ENCODE assay signal across 8 cellular contexts in the genomic region with DNA sequence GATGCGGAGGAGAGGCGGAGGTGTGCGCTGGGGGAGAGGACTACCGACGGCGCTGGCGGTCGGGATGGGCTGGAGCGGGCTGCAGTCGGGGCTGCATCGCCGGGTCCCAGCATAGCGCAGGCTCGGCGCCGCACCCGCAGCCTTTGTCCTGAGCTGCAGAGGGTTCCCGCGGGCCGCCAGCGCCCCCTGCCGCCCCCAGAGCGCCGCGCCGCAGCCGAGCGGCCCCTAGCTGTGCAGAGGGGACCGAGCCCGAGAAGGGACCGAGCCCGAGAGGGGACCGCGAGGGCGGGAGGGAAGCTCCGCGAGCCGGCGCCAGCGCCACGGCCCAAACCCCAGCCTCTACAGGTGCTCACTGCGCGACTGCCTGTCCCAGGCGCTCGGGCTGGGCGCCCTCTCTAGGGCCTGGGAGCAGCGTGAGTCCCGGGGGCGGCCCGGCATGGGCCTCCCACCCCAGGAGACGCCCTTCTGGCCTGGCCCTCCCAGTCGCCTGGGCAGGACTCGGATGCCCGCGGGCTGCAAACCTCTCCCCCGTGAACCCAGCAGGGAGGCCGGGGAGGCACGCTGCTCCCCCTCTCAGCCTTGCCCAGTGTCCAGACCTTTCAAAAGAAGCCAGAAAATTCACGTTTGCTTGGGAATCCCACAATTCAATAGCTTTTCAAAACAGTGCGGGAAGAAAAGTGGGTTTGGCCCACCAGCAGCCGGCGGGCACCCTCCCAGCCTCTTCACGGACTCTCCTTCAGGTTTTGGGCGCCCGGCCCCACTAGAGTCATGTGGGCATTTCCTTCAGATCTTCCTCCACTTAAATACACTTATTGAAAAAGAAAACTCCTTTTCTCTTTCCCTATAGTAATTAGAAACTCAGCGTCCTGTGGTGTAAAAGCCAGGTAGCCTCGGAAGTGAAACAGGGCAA.
DNase-seq lines count a peak whose midpoint lies in the region; ATAC-seq and TF ChIP-seq lines count a peak whose summit lies in the region.

No MANE protein-coding gene starts in this region.

- no peaks in the 10 kb centered on the region for H3K36me3 ChIP-seq in spleen

- H3K9me3 ChIP-seq in spleen, result no peaks in the 10 kb centered on the region

- TF ChIP-seq CTCF in spleen (IDR thresholded peaks at IDR 0.05 in 8 of 11, conservative IDR thresholded peaks at IDR 0.05 in 3 of 11), result peak; percentile 43 to 96 (median 85)

- 2 to 3% (median 2%) methylated on average over 36 to 67 of the region's 67 CpGs for WGBS in spleen, 5 donors

- intact Hi-C loops in spleen (cut with DNase I; ENCODE audit: low total_unique reads), result no loop called here

- peaks cover 13 to 24% (median 20%) of the 10 kb centered on the region in 6 donors for H3K4me1 ChIP-seq in spleen

- no peak for TF ChIP-seq POLR2A in spleen (IDR thresholded peaks at IDR 0.05)

- H3K27ac ChIP-seq in caudate nucleus (ENCODE audit: low read depth, low read length) (no peak overlapping the region), spleen (no peak overlapping the region)

- H3K4me3 ChIP-seq in spleen, result peak overlapping the region in 5 of 8 donors; percentile 2 to 49 (median 16)

- peaks cover 0 to 88% (median 51%) of the 10 kb centered on the region in 7 donors for H3K27me3 ChIP-seq in spleen (replicated peaks in 1 of 7)

- peak; percentile 97 for DNase-seq in ELF-1 (ENCODE audit: low read depth, low spot score)
- DNase-seq in HCEC 1CT, result peak; percentile 41
- DNase-seq in NCI-H1105 treated with DMSO at 0.1 percent for 48 hours (lab: John Stamatoyannopoulos, UW), result peak; percentile 82
- DNase-seq in T-helper 1 cell, result peak in 3 of 5 donors; percentile 13 to 29 (median 22)
- DNase-seq in caudate nucleus (lab: John Stamatoyannopoulos, UW), result peak in 50 of 61 donors; percentile 7 to 74 (median 40)
- peak; percentile 42 for DNase-seq in iris pigment epithelial cell (ENCODE audit: low read depth)
- peak; percentile 88 for DNase-seq in spleen

- no peak for ATAC-seq in GM21447 (IDR thresholded peaks at IDR 0.05; ENCODE audit: unreplicated experiment)

Comparison
In these comparisons a context has a peak if more than half of its experiments do, and no peak if none do; other contexts are left out.
1. DNase-seq: peak in every context shown above with its lines; median percentile 97 in ELF-1; 88 in spleen; 82 in NCI-H1105 treated with DMSO at 0.1 percent for 48 hours; 42 in iris pigment epithelial cell; 41 in HCEC 1CT; 40 in caudate nucleus; 22 in T-helper 1 cell.